In genomic region chr19:4474504-4475136, GRCh38 we compare ENCODE assay signal across 9 cellular contexts. TPM values are rescaled to one million over a fixed set of nuclear protein-coding genes. Genes with fewer than 3 reads are reported as not detected.
DNase-seq lines count a peak whose midpoint lies in the region; ATAC-seq, FAIRE-seq and TF ChIP-seq lines count a peak whose summit lies in the region.
"Had no signal": no experiment of that assay in that cellular context is flagged by ENCODE, and none has a peak within 500 bp of the region (broad histone marks: within the 10 kb centered on the region; RNA-seq: fewer than 3 reads in every experiment).

No MANE protein-coding gene starts in this region.

- no peak overlapping the region; the same call in 1 of the 2 replicates for H3K27ac ChIP-seq in GM12878 (ENCODE audit: control insufficient read depth, insufficient read depth)
- H3K27ac ChIP-seq in thyroid gland, result no peak overlapping the region

- BruUV-seq in GM12878 (replicated peaks; lab: Mats Ljungman, UMichigan), result no TSS peak

- ATAC-seq in GM12878 (peak; percentile 45), GM19328 (IDR thresholded peaks at IDR 0.05; ENCODE audit: unreplicated experiment) (no peak)

- H3K9ac ChIP-seq in GM12878 (ENCODE audit: control insufficient read depth, insufficient read depth, low read length), result peak overlapping the region; percentile 59

- H3K4me3 ChIP-seq in GM12878, result peak overlapping the region; percentile 99
- H3K4me3 ChIP-seq in thyroid gland (replicated peaks in 1 of 3), result no peak overlapping the region
- H3K4me3 ChIP-seq: lung had no signal

- no peaks in the 10 kb centered on the region for H4K20me1 ChIP-seq in GM12878 (ENCODE audit: control insufficient read depth, insufficient read depth)

- H3K36me3 ChIP-seq in GM12878 (ENCODE audit: control insufficient read depth in 2 of 2, insufficient read depth in 2 of 2, low read length in 1 of 2), result peaks cover 2 to 9% of the 10 kb centered on the region in 2 experiments; a peak in 3 of 4 replicates
- peaks cover 5 to 29% of the 10 kb centered on the region in 2 donors for H3K36me3 ChIP-seq in thyroid gland

- 22% methylated on average over 15 of the region's 15 CpGs for WGBS in GM12878 (ENCODE audit: insufficient coverage, insufficient replicate concordance, low lambda C conversion rate, missing lambda C conversion rate)
- WGBS in thyroid gland, 2 donors, result 27 to 36% methylated on average over 12 to 14 of the region's 15 CpGs

- TF ChIP-seq CTCF in GM12878 (IDR thresholded peaks at IDR 0.05 in 2 of 3, conservative IDR thresholded peaks at IDR 0.05 in 1 of 3; ENCODE audit: control insufficient read depth in 2 of 3, extremely low read depth in 1 of 3, insufficient read depth in 1 of 3, low read depth in 3 of 3, low read length in 3 of 3), result no peak
- TF ChIP-seq CTCF in thyroid gland (IDR thresholded peaks at IDR 0.05), result no peak

- H3K27me3 ChIP-seq in GM12878 (replicated peaks in 1 of 2; ENCODE audit: control insufficient read depth in 2 of 2, insufficient read depth in 2 of 2, low read length in 1 of 2) (no peaks in the 10 kb centered on the region), thyroid gland (no peaks in the 10 kb centered on the region)

- peak; percentile 93 for FAIRE-seq in GM12878 (lab: Jason Lieb, UNC)

- POLR2A ChIA-PET in GM12878 (lab: Charles Lee), result interaction anchor here (0.5 to 1.0 kb wide), 4 partner anchors 14 to 130 kb away, joined by 3 to 6 read pairs (median 4); no protein-coding TSS in a partner anchor

- peaks cover 26% of the 10 kb centered on the region for H3K79me2 ChIP-seq in GM12878 (ENCODE audit: control insufficient read depth, insufficient read depth, low read length)

- RAD21 ChIA-PET in GM12878 (lab: Charles Lee; ENCODE audit: unreplicated experiment), result no interaction called here

- no peaks in the 10 kb centered on the region for H3K9me3 ChIP-seq in GM12878 (replicated peaks; ENCODE audit: control insufficient read depth, insufficient read depth, low read length)
- H3K9me3 ChIP-seq in thyroid gland, result no peaks in the 10 kb centered on the region

- H3K4me2 ChIP-seq in GM12878 (ENCODE audit: control insufficient read depth, insufficient read depth), result peak overlapping the region; percentile 93

- in situ Hi-C loops in GM12878 (cut with MboI), result no loop called here

- H3K4me1 ChIP-seq in GM12878 (ENCODE audit: control insufficient read depth, insufficient read depth, low read length), result peaks cover 7% of the 10 kb centered on the region
- H3K4me1 ChIP-seq in thyroid gland, result peaks cover 20% of the 10 kb centered on the region in 2 donors

- DNase-seq in stimulated activated CD4-positive, alpha-beta T cell treated with anti-CD3 and anti-CD28 coated beads, Interleukin-15, amount 100 ng/mL, for 24 hours, result peak; percentile 45
- no peak for DNase-seq in stimulated activated CD4-positive, alpha-beta T cell treated with anti-CD3 and anti-CD28 coated beads, Interleukin-4, amount 100 ng/mL, for 24 hours
- DNase-seq in NCI-H510A (lab: John Stamatoyannopoulos, UW) (peak; percentile 75), GM12878 (ENCODE audit: low read depth, low spot score) (no peak), iris pigment epithelial cell (ENCODE audit: low read depth) (peak; percentile 81), thyroid gland (peak; percentile 28 to 34), CD1c-positive myeloid dendritic cell (ENCODE audit: extremely low spot score) (no peak)

- TF ChIP-seq RAD21 in GM12878 (IDR thresholded peaks at IDR 0.05; ENCODE audit: insufficient read depth, low read depth, low read length), result no peak

- CTCF ChIA-PET in GM12878 (lab: Yijun Ruan, JAX), result interaction anchor here (0.6 to 1.5 kb wide), 5 partner anchors 11 to 1744 kb away, joined by 3 to 4 read pairs (median 3); no protein-coding TSS in a partner anchor

- SMC1A ChIA-PET in GM12878 (lab: Charles Lee; ENCODE audit: uncharacterized antibody, unreplicated experiment), result interaction anchor here (0.6 kb wide), 1 partner anchor 13 kb away, joined by 3 read pairs; no protein-coding TSS in a partner anchor

- intact Hi-C loops in GM12878 (cut with micrococcal nuclease; ENCODE audit: unreplicated experiment) (loop anchor here (5.0 kb wide), 1 partner anchor 248 kb away; the partner anchor contains the start of gene DPP9), thyroid gland (cut with DNase I) (no loop called here)

- TF ChIP-seq POLR2A in GM12878 (IDR thresholded peaks at IDR 0.05; ENCODE audit: low read depth, low read length), result no peak
- no peak for TF ChIP-seq POLR2A in thyroid gland (IDR thresholded peaks at IDR 0.05)

- TF ChIP-seq EP300 in GM12878 (IDR thresholded peaks at IDR 0.05; ENCODE audit: borderline replicate concordance in 1 of 2, control insufficient read depth in 1 of 2, low read depth in 2 of 2, low read length in 2 of 2), result no peak

- peak overlapping the region; percentile 80 for H2AFZ ChIP-seq in GM12878 (ENCODE audit: control insufficient read depth, low read depth, low read length)

RNA-seq across cellular contexts. Expression of gene HDGFL2, which starts 2.5 kb away (rescaled TPM):
- total RNA-seq in GM12878 (2013; cell fraction: nucleolus; rRNA removed), result 21.3 and 24.7 TPM in 2 replicates
- total RNA-seq in GM12878 (2014; rRNA removed) (33.7 and 36.5 TPM in 2 replicates), GM12878 (2014; rRNA removed; fragmentation: Illumina TruSeq; extraction: Trizol) (19.0 and 20.5 TPM in 2 replicates), GM12878 (2021) (56.8 and 56.9 TPM in 2 replicates), thyroid gland (10 to 100 TPM; 26.5 to 42.3 (median 28.4) TPM)
- polyA plus RNA-seq in GM12878 (2011; ENCODE audit: low read depth), result 8.1 TPM
- polyA plus RNA-seq in GM12878 (2011; rRNA removed) (9.8 and 19.5 TPM in 2 replicates), GM12878 (2014; fragmentation: Illumina TruSeq; extraction: Trizol) (8.2 and 16.9 TPM in 2 replicates), GM12878 (2014; fragmentation: Nextera tagmentation; extraction: Ambion mirVana) (under 1 TPM; 0.16 to 0.60 TPM), GM12878 (2014; rRNA removed) (40.2 and 52.5 TPM in 2 replicates), GM12878 (2016; fragmentation: Nextera tagmentation; extraction: Ambion mirVana) (10 to 100 TPM; 30.0 to 39.3 TPM)
- 18.4 and 22.7 TPM in 2 replicates for polyA plus RNA-seq in GM12878 (2011; cell fraction: cytosol; rRNA removed)
- 32.9 and 51.3 TPM in 2 replicates for polyA plus RNA-seq in GM12878 (2011; cell fraction: nucleus; rRNA removed)
- 28.7 and 30.2 TPM in 2 replicates for polyA plus RNA-seq in GM12878 (2012)
- 7.6 and 11.9 TPM in 2 replicates for polyA minus RNA-seq in GM12878 (2011; rRNA and poly(A)+ RNA removed)
- 10.6 and 12.3 TPM in 2 replicates for polyA minus RNA-seq in GM12878 (2011; cell fraction: cytosol; rRNA and poly(A)+ RNA removed)
- 4.7 and 9.2 TPM in 2 replicates for polyA minus RNA-seq in GM12878 (2011; cell fraction: nucleus; rRNA and poly(A)+ RNA removed)

RNA-seq across cellular contexts. Expression of gene UBXN6, which starts 17.0 kb away (rescaled TPM):
- total RNA-seq in GM12878 (2013; cell fraction: nucleolus; rRNA removed), result 19.1 TPM in 2 replicates
- total RNA-seq in GM12878 (2014; rRNA removed), result 20.5 and 34.8 TPM in 2 replicates
- 13.1 and 17.3 TPM in 2 replicates for total RNA-seq in GM12878 (2014; rRNA removed; fragmentation: Illumina TruSeq; extraction: Trizol)
- 49.1 and 50.8 TPM in 2 replicates for total RNA-seq in GM12878 (2021)
- 19.4 TPM for polyA plus RNA-seq in GM12878 (2011; ENCODE audit: low read depth)
- polyA plus RNA-seq in GM12878 (2011; rRNA removed), result 15.2 and 29.5 TPM in 2 replicates
- 45.4 and 63.7 TPM in 2 replicates for polyA plus RNA-seq in GM12878 (2011; cell fraction: cytosol; rRNA removed)
- polyA plus RNA-seq in GM12878 (2011; cell fraction: nucleus; rRNA removed), result 53.6 and 53.9 TPM in 2 replicates
- polyA plus RNA-seq in GM12878 (2012), result 47.6 and 50.6 TPM in 2 replicates
- polyA plus RNA-seq in GM12878 (2014; fragmentation: Illumina TruSeq; extraction: Trizol), result 2.1 and 7.0 TPM in 2 replicates
- polyA plus RNA-seq in GM12878 (2014; fragmentation: Nextera tagmentation; extraction: Ambion mirVana), result 1 to 10 TPM in 1 of 2 experiments, under 1 TPM in 1; 0.47 to 2.1 TPM
- polyA plus RNA-seq in GM12878 (2014; rRNA removed), result 38.7 and 49.7 TPM in 2 replicates
- 1 to 10 TPM; 6.6 to 8.6 TPM for polyA plus RNA-seq in GM12878 (2016; fragmentation: Nextera tagmentation; extraction: Ambion mirVana)
- polyA minus RNA-seq in GM12878 (2011; rRNA and poly(A)+ RNA removed), result 17.4 and 37.1 TPM in 2 replicates
- 17.5 and 19.0 TPM in 2 replicates for polyA minus RNA-seq in GM12878 (2011; cell fraction: cytosol; rRNA and poly(A)+ RNA removed)
- 7.5 and 9.8 TPM in 2 replicates for polyA minus RNA-seq in GM12878 (2011; cell fraction: nucleus; rRNA and poly(A)+ RNA removed)
- 100 to 1,000 TPM in 2 of 4 donors, 10 to 100 TPM in 2; 90.1 to 187 (median 106) TPM for total RNA-seq in thyroid gland

RNA-seq across cellular contexts. Expression of gene PLIN4, which starts 43.7 kb away (rescaled TPM):
- 0.07 and 0.15 TPM in 2 replicates for total RNA-seq in GM12878 (2013; cell fraction: nucleolus; rRNA removed)
- total RNA-seq in GM12878 (2014; rRNA removed), result 0.05 and 0.06 TPM in 2 replicates
- 0.04 and 0.05 TPM in 2 replicates for total RNA-seq in GM12878 (2014; rRNA removed; fragmentation: Illumina TruSeq; extraction: Trizol)
- 0.08 and 0.10 TPM in 2 replicates for total RNA-seq in GM12878 (2021)
- polyA plus RNA-seq in GM12878 (2011; ENCODE audit: low read depth), result 0.18 TPM
- polyA plus RNA-seq in GM12878 (2011; rRNA removed), result 0.01 TPM in 2 replicates
- 0.03 and 0.07 TPM in 2 replicates for polyA plus RNA-seq in GM12878 (2011; cell fraction: cytosol; rRNA removed)
- 0.19 and 0.25 TPM in 2 replicates for polyA plus RNA-seq in GM12878 (2011; cell fraction: nucleus; rRNA removed)
- 0.48 and 0.69 TPM in 2 replicates for polyA plus RNA-seq in GM12878 (2012)
- 0.01 and 0.08 TPM in 2 replicates for polyA plus RNA-seq in GM12878 (2014; fragmentation: Illumina TruSeq; extraction: Trizol)
- polyA plus RNA-seq in GM12878 (2014; fragmentation: Nextera tagmentation; extraction: Ambion mirVana), result not detected
- polyA plus RNA-seq in GM12878 (2014; rRNA removed), result 0.04 and 0.14 TPM in 2 replicates
- polyA plus RNA-seq in GM12878 (2016; fragmentation: Nextera tagmentation; extraction: Ambion mirVana), result under 1 TPM; 0.09 to 0.11 TPM
- polyA minus RNA-seq in GM12878 (2011; rRNA and poly(A)+ RNA removed), result not detected in 2 replicates
- polyA minus RNA-seq in GM12878 (2011; cell fraction: cytosol; rRNA and poly(A)+ RNA removed), result not detected in 2 replicates
- polyA minus RNA-seq in GM12878 (2011; cell fraction: nucleus; rRNA and poly(A)+ RNA removed), result 0.10 TPM in 1 of 2 replicates, not detected in the other
- 1 to 10 TPM; 1.3 to 6.6 (median 3.7) TPM for total RNA-seq in thyroid gland

Comparison
In these comparisons a context has a peak if more than half of its experiments do, and no peak if none do; other contexts are left out.
1. DNase-seq: peak in stimulated activated CD4-positive, alpha-beta T cell treated with anti-CD3 and anti-CD28 coated beads, Interleukin-15, amount 100 ng/mL, for 24 hours (single experiment), NCI-H510A (single experiment), iris pigment epithelial cell (single experiment) and thyroid gland (2 of 2); none in stimulated activated CD4-positive, alpha-beta T cell treated with anti-CD3 and anti-CD28 coated beads, Interleukin-4, amount 100 ng/mL, for 24 hours (single experiment), GM12878 (single experiment) and CD1c-positive myeloid dendritic cell (single experiment).